In the genomic region with DNA sequence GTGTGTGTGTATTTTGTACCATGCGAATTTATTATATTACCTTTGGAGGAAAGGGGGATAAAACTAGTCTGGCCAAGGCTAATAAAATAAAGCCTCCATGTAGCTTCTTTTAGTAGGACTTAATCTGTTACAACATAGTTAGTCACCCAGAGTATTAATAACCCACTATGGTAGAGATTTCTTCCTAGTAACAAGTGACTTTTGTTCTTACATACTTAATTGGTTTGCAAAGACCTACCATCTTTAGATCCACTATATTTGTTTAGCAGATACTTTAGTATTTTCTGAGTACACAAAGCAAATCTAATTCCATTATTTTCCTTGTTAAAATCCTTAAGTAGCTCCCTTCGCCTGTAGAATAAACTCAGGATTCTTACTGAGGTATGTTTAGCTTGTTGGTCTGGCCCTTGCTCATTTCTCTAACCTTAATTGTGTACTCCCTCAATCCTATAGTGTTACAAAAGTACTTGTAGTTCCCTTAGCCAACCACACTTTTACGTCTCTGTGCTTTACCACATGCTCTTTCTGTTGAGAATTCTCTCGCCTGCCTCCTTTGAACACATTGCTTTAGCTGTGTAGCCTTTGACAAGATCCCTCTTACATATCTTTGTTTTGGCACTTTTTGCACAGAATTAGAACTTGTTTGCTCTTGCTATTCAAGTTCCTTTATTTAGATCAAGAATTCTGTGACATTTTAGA, we compare ENCODE assay signal across 2 cellular contexts.
TF ChIP-seq lines count a peak whose summit lies in the region.

No MANE protein-coding gene starts in this region.

TF ChIP-seq in IMR-90, 13 proteins besides CTCF, POLR2A, EP300 and RAD21:
- peak; percentile 94 for TF ChIP-seq RFX5 (IDR thresholded peaks at IDR 0.05; ENCODE audit: low read depth, low read length)
- no peak for TF ChIP-seq RCOR1 (IDR thresholded peaks at IDR 0.05; ENCODE audit: insufficient replicate concordance, low read length)

TF ChIP-seq in GM12878, 131 proteins besides CTCF, POLR2A, EP300 and RAD21:
- TF ChIP-seq BMI1 (IDR thresholded peaks at IDR 0.05; ENCODE audit: borderline replicate concordance), result no peak
- no peak for TF ChIP-seq FOXM1 (IDR thresholded peaks at IDR 0.05; ENCODE audit: low read depth, low read length)
- TF ChIP-seq RFX5 (IDR thresholded peaks at IDR 0.05; ENCODE audit: low read depth, low read length), result peak; percentile 87; the same call in 1 of the 2 replicates
- 0 out of 2 replicates have a peak, but pooled peaks have one; percentile 26 for TF ChIP-seq RUNX3 (IDR thresholded peaks at IDR 0.05; ENCODE audit: low read length)
- 0 out of 2 replicates have a peak, but pooled peaks have one; percentile 18 for TF ChIP-seq CREM (IDR thresholded peaks at IDR 0.05; ENCODE audit: low read depth)
